ENCODE assay signal across 17 cellular contexts in genomic region chr13:113437408-113438010, GRCh38. TPM values are rescaled to one million over a fixed set of nuclear protein-coding genes. Genes with fewer than 3 reads are reported as not detected.
DNase-seq lines count a peak whose midpoint lies in the region; ATAC-seq and TF ChIP-seq lines count a peak whose summit lies in the region.
"Had no signal": no experiment of that assay in that cellular context is flagged by ENCODE, and none has a peak within 500 bp of the region (broad histone marks: within the 10 kb centered on the region; RNA-seq: fewer than 3 reads in every experiment).

No MANE protein-coding gene starts in this region.

- 69% methylated on average over 17 of the region's 17 CpGs for WGBS in hepatocyte (ENCODE audit: low lambda C conversion rate, missing lambda C conversion rate)

- in situ Hi-C loops in gastrocnemius medialis (cut with MboI; ENCODE audit: low sequenced_read_pairs in 4 of 4), result no loop called here

- H3K36me3 ChIP-seq in hepatocyte (replicated peaks; ENCODE audit: insufficient read depth, low read depth) (no peaks in the 10 kb centered on the region), gastrocnemius medialis (peaks cover 0 to 24% of the 10 kb centered on the region in 2 donors)

- TF ChIP-seq POLR2A in gastrocnemius medialis (IDR thresholded peaks at IDR 0.05), result no peak

- peak overlapping the region; percentile 48 for H3K4me2 ChIP-seq in hepatocyte
- H3K4me2 ChIP-seq: KMS-11 had no signal

- intact Hi-C loops in gastrocnemius medialis (cut with DNase I; ENCODE audit: low total_unique reads), result no loop called here

- TF ChIP-seq CTCF in hepatocyte (IDR thresholded peaks at IDR 0.05; ENCODE audit: poor library complexity), result no peak
- TF ChIP-seq CTCF in gastrocnemius medialis (IDR thresholded peaks at IDR 0.05 in 4 of 5, conservative IDR thresholded peaks at IDR 0.05 in 1 of 5), result no peak

- H3K27me3 ChIP-seq in hepatocyte (no peaks in the 10 kb centered on the region), gastrocnemius medialis (no peaks in the 10 kb centered on the region)
- H3K27me3 ChIP-seq: dorsolateral prefrontal cortex had no signal

- no peaks in the 10 kb centered on the region for H3K9me3 ChIP-seq in hepatocyte (ENCODE audit: low read depth)
- H3K9me3 ChIP-seq in gastrocnemius medialis, result no peaks in the 10 kb centered on the region

- H3K4me1 ChIP-seq in hepatocyte (ENCODE audit: insufficient read depth), result peaks cover 7% of the 10 kb centered on the region
- no peaks in the 10 kb centered on the region for H3K4me1 ChIP-seq in gastrocnemius medialis

- no peaks in the 10 kb centered on the region for H3K9me2 ChIP-seq in hepatocyte (replicated peaks; ENCODE audit: insufficient read depth)

- H3K79me2 ChIP-seq in hepatocyte, result no peaks in the 10 kb centered on the region

- ATAC-seq in gastrocnemius medialis, result peak in 1 of 2 donors; percentile 19
- ATAC-seq in HG02852 (IDR thresholded peaks at IDR 0.05; ENCODE audit: unreplicated experiment), result no peak
- ATAC-seq: activated CD8-positive, alpha-beta T cell treated with anti-CD3 and anti-CD28 coated beads for 36 hours had no signal

- DNase-seq in DMS53 (lab: John Stamatoyannopoulos, UW) (peak; percentile 32), DMS53 treated with DMSO at 0.1 percent for 48 hours (lab: John Stamatoyannopoulos, UW; ENCODE audit: unreplicated experiment) (no peak), RPMI7951 (ENCODE audit: low read depth) (peak; percentile 24), hepatocyte (ENCODE audit: low spot score) (no peak), gastrocnemius medialis (no peak), NCI-H446 treated with DMSO at 0.1 percent for 48 hours (lab: John Stamatoyannopoulos, UW) (no peak), NCI-H446 (lab: John Stamatoyannopoulos, UW) (no peak)
- DNase-seq: activated CD8-positive, alpha-beta T cell treated with anti-CD3 and anti-CD28 coated beads for 36 hours; activated effector memory CD4-positive, alpha-beta T cell treated with Interleukin-2 at 50 U/mL for 16 hours; dorsolateral prefrontal cortex; GDM1; NCI-H1436 treated with DMSO at 0.1 percent for 48 hours; NCI-H526; stimulated activated naive CD4-positive, alpha-beta T cell had no signal

- H3K27ac ChIP-seq in hepatocyte (peak overlapping the region; percentile 37), gastrocnemius medialis (peak overlapping the region; percentile 12 to 56 (median 36))
- H3K27ac ChIP-seq: dorsolateral prefrontal cortex, KMS-11, RWPE1 had no signal

- H2AFZ ChIP-seq in hepatocyte, result peak overlapping the region; percentile 45

- H4K20me1 ChIP-seq in hepatocyte (ENCODE audit: insufficient read depth, poor library complexity, severe bottlenecking), result no peaks in the 10 kb centered on the region

- H3K4me3 ChIP-seq in hepatocyte (no peak overlapping the region), gastrocnemius medialis (no peak overlapping the region)
- H3K4me3 ChIP-seq: dorsolateral prefrontal cortex had no signal

RNA-seq across cellular contexts. Expression of gene ADPRHL1, which starts 15.8 kb away (rescaled TPM):
- 0.29 TPM in 1 of 2 replicates, not detected in the other for total RNA-seq in RPMI7951 (2014; rRNA removed; shearing (Covaris generic))
- 1.1 and 1.2 TPM in 2 replicates for total RNA-seq in hepatocyte
- 0.58 and 1.0 TPM in 2 replicates for polyA plus RNA-seq in hepatocyte
- total RNA-seq in gastrocnemius medialis, result 100 to 1,000 TPM; 224 to 354 (median 295) TPM

RNA-seq across cellular contexts. Expression of gene DCUN1D2, which starts 53.0 kb away (rescaled TPM):
- 3.6 and 7.3 TPM in 2 replicates for total RNA-seq in RPMI7951 (2014; rRNA removed; shearing (Covaris generic))
- total RNA-seq in hepatocyte (10.2 and 10.4 TPM in 2 replicates), gastrocnemius medialis (10 to 100 TPM; 45.1 to 63.6 (median 56.0) TPM)
- 4.1 and 8.4 TPM in 2 replicates for polyA plus RNA-seq in hepatocyte

Comparison
In these comparisons a context has a peak if more than half of its experiments do, and no peak if none do; other contexts are left out.
1. DNase-seq: peak in DMS53 (single experiment) and RPMI7951 (single experiment); none in DMS53 treated with DMSO at 0.1 percent for 48 hours (single experiment), hepatocyte (single experiment), gastrocnemius medialis (0 of 2), NCI-H446 treated with DMSO at 0.1 percent for 48 hours (single experiment) and NCI-H446 (0 of 2).
2. RNA of gene ADPRHL1, which starts 15.8 kb away (total RNA-seq): 224 to 354 TPM in gastrocnemius medialis; 1.1 to 1.2 TPM in hepatocyte and 0.29 TPM in RPMI7951; every median in the first group is over 100 times any median in the second.